1 cellular context compared by ENCODE assay signal in genomic region chr6:49662231-49662876, GRCh38.
A peak's percentile ranks its signal among the peaks of the same experiment; 100 is the strongest.
TF ChIP-seq lines count a peak whose summit lies in the region.

No MANE protein-coding gene starts in this region.

TF ChIP-seq in K562, 482 proteins besides CTCF, POLR2A, EP300 and RAD21:
- TF ChIP-seq ZNF592 (IDR thresholded peaks at IDR 0.05) (peak; percentile 57; the same call in 1 of the 2 replicates), HMG20B (CRISPR knock-in tag; IDR thresholded peaks at IDR 0.05) (no peak), ARID3A (IDR thresholded peaks at IDR 0.05; ENCODE audit: borderline replicate concordance, low read depth, low read length) (no peak), MAFG (tag; conservative IDR thresholded peaks at IDR 0.05) (peak; percentile 38), ETV1 (tag; conservative IDR thresholded peaks at IDR 0.05; ENCODE audit: low read depth) (no peak), ZNF24 (IDR thresholded peaks at IDR 0.05) (0 out of 2 replicates have a peak, but pooled peaks have one; percentile 39), PKNOX1 (IDR thresholded peaks at IDR 0.05) (peak; percentile 55), NFRKB (IDR thresholded peaks at IDR 0.05; ENCODE audit: low read depth) (0 out of 2 replicates have a peak, but pooled peaks have one; percentile 16), PBX2 (CRISPR knock-in tag; IDR thresholded peaks at IDR 0.05; ENCODE audit: low read depth) (no peak), PBX2 (tag; conservative IDR thresholded peaks at IDR 0.05; ENCODE audit: low read depth) (peak; percentile 43), NCOA2 (IDR thresholded peaks at IDR 0.05; ENCODE audit: partially characterized antibody in 2 of 2) (peak in 1 of 2 experiments; percentile 29), MLLT1 (IDR thresholded peaks at IDR 0.05) (peak in 1 of 2 experiments; percentile 43; a peak in 1 of 4 replicates), HDAC1 (IDR thresholded peaks at IDR 0.05) (peak in 1 of 2 experiments; percentile 33; a peak in 1 of 4 replicates), CAMTA2 (CRISPR knock-in tag; conservative IDR thresholded peaks at IDR 0.05) (no peak), C11orf30 (IDR thresholded peaks at IDR 0.05; ENCODE audit: low read depth) (peak; percentile 63; the same call in 1 of the 2 replicates), NFE2 (IDR thresholded peaks at IDR 0.05; ENCODE audit: low read depth) (peak; percentile 58; the same call in 1 of the 2 replicates), PRMT5 (CRISPR knock-in tag; IDR thresholded peaks at IDR 0.05) (no peak), ZNF316 (IDR thresholded peaks at IDR 0.05) (peak; percentile 79), AFF4 (CRISPR knock-in tag; IDR thresholded peaks at IDR 0.05) (no peak), KDM1A (IDR thresholded peaks at IDR 0.05) (0 out of 4 replicates have a peak, but pooled peaks of 1 of the 2 experiments have one; percentile 14), MEIS2 (IDR thresholded peaks at IDR 0.05; ENCODE audit: partially characterized antibody) (peak; percentile 57), DPF2 (IDR thresholded peaks at IDR 0.05) (0 out of 2 replicates have a peak, but pooled peaks have one; percentile 5), ESRRA (IDR thresholded peaks at IDR 0.05; ENCODE audit: borderline replicate concordance, low read depth) (no peak)
TF ChIP-seq in K562: peak in this region for 15.
